In genomic region chr17:491086-492014, GRCh38 we compare ENCODE assay signal across 8 cellular contexts. TPM values are rescaled to one million over a fixed set of nuclear protein-coding genes. Genes with fewer than 3 reads are reported as not detected.
DNase-seq lines count a peak whose midpoint lies in the region; ATAC-seq and TF ChIP-seq lines count a peak whose summit lies in the region.

No MANE protein-coding gene starts in this region.

- H3K36me3 Mint-ChIP-seq in natural killer cell treated with Interleukin-12 subunit alpha and Interleukin-12 subunit beta and Interleukin-15 and Interleukin-18, amount 100 ng/mL, for 72 hours = peaks cover 7% of the 10 kb centered on the region

- peak; percentile 3 for TF ChIP-seq CTCF in HFF-Myc (IDR thresholded peaks at IDR 0.05; ENCODE audit: low read depth, low read length, missing control alignments)

- peak overlapping the region; percentile 40 for H3K4me3 ChIP-seq in HFF-Myc (replicated peaks; ENCODE audit: low read depth, low read length)

- DNase-seq in HFF-Myc (ENCODE audit: extremely low read depth, low read depth) (no peak), fibroblast of peridontal ligament (ENCODE audit: extremely low read depth) (peak; percentile 66), NCI-H2196 treated with DMSO at 0.1 percent for 48 hours (lab: John Stamatoyannopoulos, UW; ENCODE audit: unreplicated experiment) (no peak), DMS153 (lab: John Stamatoyannopoulos, UW) (no peak), NCI-H510A treated with DMSO at 0.1 percent for 48 hours (lab: John Stamatoyannopoulos, UW) (no peak)
- peak; percentile 65 for DNase-seq in activated CD8-positive, alpha-beta memory T cell treated with anti-CD3 and anti-CD28 coated beads, Interleukin-2, amount 50 U/mL, for 48 hours
- DNase-seq in natural killer cell treated with Interleukin-12 subunit alpha and Interleukin-12 subunit beta and Interleukin-15 and Interleukin-18, amount 100 ng/mL, for 72 hours (ENCODE audit: low spot score) = no peak

- peak overlapping the region; percentile 21 to 39 for H3K27ac Mint-ChIP-seq in natural killer cell treated with Interleukin-12 subunit alpha and Interleukin-12 subunit beta and Interleukin-15 and Interleukin-18, amount 100 ng/mL, for 72 hours

- H3K4me3 Mint-ChIP-seq in natural killer cell treated with Interleukin-12 subunit alpha and Interleukin-12 subunit beta and Interleukin-15 and Interleukin-18, amount 100 ng/mL, for 72 hours = peak overlapping the region; percentile 57

- peak; percentile 35 to 54 for ATAC-seq in natural killer cell treated with Interleukin-12 subunit alpha and Interleukin-12 subunit beta and Interleukin-15 and Interleukin-18, amount 100 ng/mL, for 72 hours
- no peak for ATAC-seq in HG02981 (IDR thresholded peaks at IDR 0.05; ENCODE audit: unreplicated experiment)

- peaks cover 10% of the 10 kb centered on the region in 2 donors for H3K4me1 Mint-ChIP-seq in natural killer cell treated with Interleukin-12 subunit alpha and Interleukin-12 subunit beta and Interleukin-15 and Interleukin-18, amount 100 ng/mL, for 72 hours (ENCODE audit: low read depth in 2 of 2)

- H3K27me3 Mint-ChIP-seq in natural killer cell treated with Interleukin-12 subunit alpha and Interleukin-12 subunit beta and Interleukin-15 and Interleukin-18, amount 100 ng/mL, for 72 hours = peaks cover 0 to 2% of the 10 kb centered on the region in 2 donors

- H3K9me3 Mint-ChIP-seq in natural killer cell treated with Interleukin-12 subunit alpha and Interleukin-12 subunit beta and Interleukin-15 and Interleukin-18, amount 100 ng/mL, for 72 hours = no peaks in the 10 kb centered on the region

RNA-seq across cellular contexts. Expression of gene RFLNB, which starts 45.6 kb away (rescaled TPM):
- 100 to 1,000 TPM; 122 to 192 TPM for total RNA-seq in natural killer cell treated with Interleukin-12 subunit alpha and Interleukin-12 subunit beta and Interleukin-15 and Interleukin-18, amount 100 ng/mL, for 72 hours

Comparison
In these comparisons a context has a peak if more than half of its experiments do, and no peak if none do; other contexts are left out.
1. DNase-seq: peak in activated CD8-positive, alpha-beta memory T cell treated with anti-CD3 and anti-CD28 coated beads, Interleukin-2, amount 50 U/mL, for 48 hours (single experiment) and fibroblast of peridontal ligament (single experiment); none in HFF-Myc (single experiment), natural killer cell treated with Interleukin-12 subunit alpha and Interleukin-12 subunit beta and Interleukin-15 and Interleukin-18, amount 100 ng/mL, for 72 hours (single experiment), NCI-H2196 treated with DMSO at 0.1 percent for 48 hours (single experiment), DMS153 (single experiment) and NCI-H510A treated with DMSO at 0.1 percent for 48 hours (single experiment).